In the genomic region with DNA sequence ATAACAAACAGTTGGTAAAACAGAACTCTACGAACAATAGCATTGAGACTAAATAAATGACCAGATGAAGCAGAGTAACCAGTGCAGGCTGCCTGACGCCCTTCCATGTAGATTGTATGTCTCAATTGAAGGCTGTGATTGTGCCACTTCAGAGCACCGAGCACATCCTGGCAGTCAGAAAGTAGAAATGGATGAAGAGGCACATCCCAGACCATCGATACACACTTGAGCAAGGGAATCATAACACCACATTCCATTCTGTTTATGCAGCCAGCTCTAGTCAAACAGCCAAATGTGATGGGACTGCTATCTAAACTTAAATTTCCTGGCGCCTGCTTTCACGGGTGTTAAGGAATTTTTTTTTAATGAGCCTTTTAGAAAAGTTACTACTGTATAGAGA, we compare ENCODE assay signal across 28 cellular contexts.
DNase-seq lines count a peak whose midpoint lies in the region; ATAC-seq and TF ChIP-seq lines count a peak whose summit lies in the region.
"Had no signal": no experiment of that assay in that cellular context is flagged by ENCODE, and none has a peak within 500 bp of the region (broad histone marks: within the 10 kb centered on the region; RNA-seq: fewer than 3 reads in every experiment).

No MANE protein-coding gene starts in this region.

- peaks cover 15% of the 10 kb centered on the region for H3K9me3 Mint-ChIP-seq in natural killer cell treated with Interleukin-12 subunit alpha and Interleukin-12 subunit beta and Interleukin-15 and Interleukin-18, amount 100 ng/mL, for 72 hours
- H3K9me3 Mint-ChIP-seq: activated CD4-positive, alpha-beta T cell treated with anti-CD3 and anti-CD28 coated beads, Interleukin-2, amount 10 ng/mL, durations not matched to agents 7 days and 5 days; activated naive CD4-positive, alpha-beta T cell treated with anti-CD3 and anti-CD28 coated beads, Interleukin-2, amount 10 ng/mL, durations not matched to agents 7 days and 5 days had no signal

- H3K4me3 Mint-ChIP-seq in natural killer cell treated with Interleukin-12 subunit alpha and Interleukin-12 subunit beta and Interleukin-15 and Interleukin-18, amount 100 ng/mL, for 72 hours: no peak overlapping the region
- H3K4me3 Mint-ChIP-seq: activated CD4-positive, alpha-beta T cell treated with anti-CD3 and anti-CD28 coated beads, Interleukin-2, amount 10 ng/mL, durations not matched to agents 7 days and 5 days; activated CD8-positive, alpha-beta memory T cell treated with anti-CD3 and anti-CD28 coated beads, Interleukin-2, amount 10 ng/mL, durations not matched to agents 7 days and 5 days; activated naive CD4-positive, alpha-beta T cell treated with anti-CD3 and anti-CD28 coated beads, Interleukin-2, amount 10 ng/mL, durations not matched to agents 7 days and 5 days; activated T-cell treated with anti-CD3 and anti-CD28 coated beads, Interleukin-2, amount 50 U/mL, for 72 hours; stimulated activated memory B cell treated with anti-CD40 and anti-IgM and Interleukin-4, amounts not matched to agents 10 μg/mL and 1 μg/mL and 100 μg/mL, for 72 hours had no signal

- no peak overlapping the region for H2AFZ ChIP-seq in fibroblast of lung (ENCODE audit: low read length)

- H3K27me3 Mint-ChIP-seq in natural killer cell treated with Interleukin-12 subunit alpha and Interleukin-12 subunit beta and Interleukin-15 and Interleukin-18, amount 100 ng/mL, for 72 hours: no peaks in the 10 kb centered on the region
- H3K27me3 Mint-ChIP-seq: activated CD4-positive, alpha-beta T cell treated with anti-CD3 and anti-CD28 coated beads, Interleukin-2, amount 10 ng/mL, durations not matched to agents 7 days and 5 days; activated CD8-positive, alpha-beta memory T cell treated with anti-CD3 and anti-CD28 coated beads, Interleukin-2, amount 10 ng/mL, durations not matched to agents 7 days and 5 days; activated naive CD4-positive, alpha-beta T cell treated with anti-CD3 and anti-CD28 coated beads, Interleukin-2, amount 10 ng/mL, durations not matched to agents 7 days and 5 days; stimulated activated memory B cell treated with anti-CD40 and anti-IgM and Interleukin-4, amounts not matched to agents 10 μg/mL and 1 μg/mL and 100 μg/mL, for 72 hours had no signal

- no peaks in the 10 kb centered on the region for H3K36me3 ChIP-seq in fibroblast of lung (ENCODE audit: control insufficient read depth, insufficient read depth, low read length)
- H3K36me3 ChIP-seq: HAP-1, spleen, vagina had no signal

- no peaks in the 10 kb centered on the region for H3K79me2 ChIP-seq in fibroblast of lung (ENCODE audit: control insufficient read depth, insufficient read depth, low read length)

- no peaks in the 10 kb centered on the region for H3K4me1 Mint-ChIP-seq in natural killer cell treated with Interleukin-12 subunit alpha and Interleukin-12 subunit beta and Interleukin-15 and Interleukin-18, amount 100 ng/mL, for 72 hours (ENCODE audit: low read depth in 2 of 2)
- H3K4me1 Mint-ChIP-seq: activated CD4-positive, alpha-beta T cell treated with anti-CD3 and anti-CD28 coated beads, Interleukin-2, amount 10 ng/mL, durations not matched to agents 7 days and 5 days; activated CD8-positive, alpha-beta memory T cell treated with anti-CD3 and anti-CD28 coated beads, Interleukin-2, amount 10 ng/mL, durations not matched to agents 7 days and 5 days; activated naive CD4-positive, alpha-beta T cell treated with anti-CD3 and anti-CD28 coated beads, Interleukin-2, amount 10 ng/mL, durations not matched to agents 7 days and 5 days; stimulated activated memory B cell treated with anti-CD40 and anti-IgM and Interleukin-4, amounts not matched to agents 10 μg/mL and 1 μg/mL and 100 μg/mL, for 72 hours had no signal

- no peaks in the 10 kb centered on the region for H4K20me1 ChIP-seq in fibroblast of lung (ENCODE audit: control insufficient read depth, extremely low read depth, insufficient read depth, low read length)

- H3K9ac ChIP-seq in fibroblast of lung (ENCODE audit: insufficient read depth, low read length): no peak overlapping the region

- peaks cover 6% of the 10 kb centered on the region for H3K36me3 Mint-ChIP-seq in natural killer cell treated with Interleukin-12 subunit alpha and Interleukin-12 subunit beta and Interleukin-15 and Interleukin-18, amount 100 ng/mL, for 72 hours
- H3K36me3 Mint-ChIP-seq: activated CD8-positive, alpha-beta memory T cell treated with anti-CD3 and anti-CD28 coated beads, Interleukin-2, amount 10 ng/mL, durations not matched to agents 7 days and 5 days; activated naive CD4-positive, alpha-beta T cell treated with anti-CD3 and anti-CD28 coated beads, Interleukin-2, amount 10 ng/mL, durations not matched to agents 7 days and 5 days; stimulated activated memory B cell treated with anti-CD40 and anti-IgM and Interleukin-4, amounts not matched to agents 10 μg/mL and 1 μg/mL and 100 μg/mL, for 72 hours had no signal

- no peaks in the 10 kb centered on the region for H3K4me1 ChIP-seq in fibroblast of lung (ENCODE audit: control insufficient read depth, extremely low read depth, insufficient read depth, low read length)
- H3K4me1 ChIP-seq: gastroesophageal sphincter, HAP-1, spleen, vagina had no signal

- DNase-seq in AG08395 (ENCODE audit: low spot score) (peak; percentile 23), HT1080 (ENCODE audit: low read depth) (peak; percentile 42), fibroblast of lung (ENCODE audit: low read depth in 2 of 2) (peak; percentile 41 to 70), kidney tubule cell (ENCODE audit: low spot score) (peak; percentile 49), DMS53 (lab: John Stamatoyannopoulos, UW) (no peak), activated gamma-delta T cell (lab: John Stamatoyannopoulos, UW) (no peak)
- no peak for DNase-seq in natural killer cell treated with Interleukin-12 subunit alpha and Interleukin-12 subunit beta and Interleukin-15 and Interleukin-18, amount 100 ng/mL, for 72 hours (ENCODE audit: low spot score)
- DNase-seq: activated CD4-positive, alpha-beta T cell treated with anti-CD3 and anti-CD28 coated beads, Interleukin-2, amount 10 ng/mL, durations not matched to agents 7 days and 5 days; activated CD8-positive, alpha-beta memory T cell treated with anti-CD3 and anti-CD28 coated beads, Interleukin-2, amount 10 ng/mL, durations not matched to agents 7 days and 5 days; activated naive CD4-positive, alpha-beta T cell treated with anti-CD3 and anti-CD28 coated beads, Interleukin-2, amount 10 ng/mL, durations not matched to agents 7 days and 5 days; activated T-cell treated with anti-CD3 and anti-CD28 coated beads, Interleukin-2, amount 50 U/mL, for 72 hours; amniotic stem cell; C1 segment of cervical spinal cord; cerebellar nuclear complex; DND-41; kidney; mammary epithelial cell; NCI-H1105 treated with DMSO at 0.1 percent for 48 hours; NCI-H2029; NCI-H774; spleen; stimulated activated CD4-positive, alpha-beta T cell treated with anti-CD3 and anti-CD28 coated beads, Interleukin-2, amount 100 ng/mL, for 48 hours; T-helper 9 cell had no signal

- TF ChIP-seq CTCF in fibroblast of lung (conservative IDR thresholded peaks at IDR 0.05 in 1 of 2, IDR thresholded peaks at IDR 0.05 in 1 of 2; ENCODE audit: low read depth in 1 of 2, low read length in 2 of 2): no peak

- no peaks in the 10 kb centered on the region for H3K27me3 ChIP-seq in fibroblast of lung (ENCODE audit: control insufficient read depth, insufficient read depth, low read length)
- H3K27me3 ChIP-seq: gastroesophageal sphincter, spleen, vagina had no signal

- no peak for ATAC-seq in GM18867 (IDR thresholded peaks at IDR 0.05; ENCODE audit: unreplicated experiment)
- ATAC-seq in natural killer cell treated with Interleukin-12 subunit alpha and Interleukin-12 subunit beta and Interleukin-15 and Interleukin-18, amount 100 ng/mL, for 72 hours: no peak
- ATAC-seq: activated CD8-positive, alpha-beta memory T cell treated with anti-CD3 and anti-CD28 coated beads, Interleukin-2, amount 10 ng/mL, durations not matched to agents 7 days and 5 days; activated T-cell treated with anti-CD3 and anti-CD28 coated beads, Interleukin-2, amount 50 U/mL, for 72 hours; gastroesophageal sphincter; stimulated activated memory B cell treated with anti-CD40 and anti-IgM and Interleukin-4, amounts not matched to agents 10 μg/mL and 1 μg/mL and 100 μg/mL, for 72 hours had no signal

- no peak overlapping the region for H3K4me2 ChIP-seq in fibroblast of lung (ENCODE audit: extremely low read depth, insufficient read depth, low read length)

- no peak overlapping the region for H3K4me3 ChIP-seq in fibroblast of lung (replicated peaks in 1 of 4; ENCODE audit: control extremely low read depth in 1 of 4, insufficient read depth in 1 of 4, low read depth in 3 of 4, low read length in 4 of 4)
- H3K4me3 ChIP-seq: gastroesophageal sphincter, HAP-1, spleen, vagina had no signal

- H3K9me3 ChIP-seq in fibroblast of lung (ENCODE audit: control insufficient read depth, insufficient read depth, low read depth, low read length): no peaks in the 10 kb centered on the region
- H3K9me3 ChIP-seq: gastroesophageal sphincter, HAP-1, spleen, vagina had no signal

- no peak overlapping the region for H3K27ac ChIP-seq in fibroblast of lung (ENCODE audit: insufficient read depth, low read length)
- H3K27ac ChIP-seq: spleen, vagina had no signal

- H3K27ac Mint-ChIP-seq in natural killer cell treated with Interleukin-12 subunit alpha and Interleukin-12 subunit beta and Interleukin-15 and Interleukin-18, amount 100 ng/mL, for 72 hours: no peak overlapping the region
- H3K27ac Mint-ChIP-seq: activated CD4-positive, alpha-beta T cell treated with anti-CD3 and anti-CD28 coated beads, Interleukin-2, amount 10 ng/mL, durations not matched to agents 7 days and 5 days; activated CD8-positive, alpha-beta memory T cell treated with anti-CD3 and anti-CD28 coated beads, Interleukin-2, amount 10 ng/mL, durations not matched to agents 7 days and 5 days; activated naive CD4-positive, alpha-beta T cell treated with anti-CD3 and anti-CD28 coated beads, Interleukin-2, amount 10 ng/mL, durations not matched to agents 7 days and 5 days; activated T-cell treated with anti-CD3 and anti-CD28 coated beads, Interleukin-2, amount 50 U/mL, for 72 hours; stimulated activated memory B cell treated with anti-CD40 and anti-IgM and Interleukin-4, amounts not matched to agents 10 μg/mL and 1 μg/mL and 100 μg/mL, for 72 hours had no signal

Comparison
In these comparisons a context has a peak if more than half of its experiments do, and no peak if none do; other contexts are left out.
1. DNase-seq: peak in AG08395 (single experiment), HT1080 (single experiment), fibroblast of lung (2 of 2) and kidney tubule cell (single experiment); none in natural killer cell treated with Interleukin-12 subunit alpha and Interleukin-12 subunit beta and Interleukin-15 and Interleukin-18, amount 100 ng/mL, for 72 hours (single experiment), DMS53 (single experiment) and activated gamma-delta T cell (single experiment).